ENCODE assay signal across 1 cellular context in the genomic region with DNA sequence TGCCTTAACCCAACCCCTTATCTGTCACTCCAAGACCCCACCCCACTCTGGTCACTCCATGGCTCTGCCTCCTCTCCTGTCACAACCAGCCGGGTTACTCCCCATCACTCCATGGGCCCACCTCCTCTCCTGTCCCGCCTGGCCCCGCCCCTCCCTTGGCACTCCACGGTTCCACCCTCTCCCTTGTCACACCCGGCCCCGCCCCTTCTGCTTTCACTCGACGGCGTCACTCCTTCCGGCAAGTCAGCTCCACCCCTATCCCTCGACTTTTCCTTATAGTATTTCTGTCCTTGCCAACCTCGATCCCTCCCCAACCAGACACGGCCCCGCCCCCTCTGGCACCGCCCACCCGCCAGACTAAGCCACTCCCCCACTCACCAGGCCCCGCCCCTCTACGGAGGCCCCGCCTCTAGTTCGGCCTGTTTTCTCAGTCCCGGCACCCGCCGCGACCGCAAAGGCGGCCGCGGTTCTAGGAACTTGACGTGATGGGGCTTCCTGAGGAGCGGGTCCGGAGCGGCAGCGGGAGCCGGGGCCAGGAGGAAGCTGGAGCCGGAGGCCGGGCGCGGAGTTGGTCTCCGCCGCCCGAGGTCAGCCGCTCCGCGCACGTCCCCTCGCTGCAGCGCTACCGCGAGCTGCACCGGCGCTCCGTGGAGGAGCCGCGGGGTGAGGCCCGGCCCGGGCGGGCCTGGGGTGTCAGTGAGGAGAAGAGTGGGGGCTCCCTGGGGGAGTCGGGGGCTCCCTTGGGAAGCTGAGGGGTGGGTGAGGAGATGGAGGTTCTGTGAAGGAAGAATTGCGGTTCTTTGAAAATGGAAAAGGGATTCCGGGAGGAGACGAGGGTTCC.
TF ChIP-seq lines count a peak whose summit lies in the region.

A gene with protein sequence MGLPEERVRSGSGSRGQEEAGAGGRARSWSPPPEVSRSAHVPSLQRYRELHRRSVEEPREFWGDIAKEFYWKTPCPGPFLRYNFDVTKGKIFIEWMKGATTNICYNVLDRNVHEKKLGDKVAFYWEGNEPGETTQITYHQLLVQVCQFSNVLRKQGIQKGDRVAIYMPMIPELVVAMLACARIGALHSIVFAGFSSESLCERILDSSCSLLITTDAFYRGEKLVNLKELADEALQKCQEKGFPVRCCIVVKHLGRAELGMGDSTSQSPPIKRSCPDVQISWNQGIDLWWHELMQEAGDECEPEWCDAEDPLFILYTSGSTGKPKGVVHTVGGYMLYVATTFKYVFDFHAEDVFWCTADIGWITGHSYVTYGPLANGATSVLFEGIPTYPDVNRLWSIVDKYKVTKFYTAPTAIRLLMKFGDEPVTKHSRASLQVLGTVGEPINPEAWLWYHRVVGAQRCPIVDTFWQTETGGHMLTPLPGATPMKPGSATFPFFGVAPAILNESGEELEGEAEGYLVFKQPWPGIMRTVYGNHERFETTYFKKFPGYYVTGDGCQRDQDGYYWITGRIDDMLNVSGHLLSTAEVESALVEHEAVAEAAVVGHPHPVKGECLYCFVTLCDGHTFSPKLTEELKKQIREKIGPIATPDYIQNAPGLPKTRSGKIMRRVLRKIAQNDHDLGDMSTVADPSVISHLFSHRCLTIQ (plus strand): TSS at position 452 of the 841 bp plus-strand sequence. CDS start 34 bp downstream, at position 486.

TF ChIP-seq in HepG2, 621 proteins besides CTCF, POLR2A, EP300 and RAD21 (continued from another document and continues in another):
- TF ChIP-seq, protein P1, sequence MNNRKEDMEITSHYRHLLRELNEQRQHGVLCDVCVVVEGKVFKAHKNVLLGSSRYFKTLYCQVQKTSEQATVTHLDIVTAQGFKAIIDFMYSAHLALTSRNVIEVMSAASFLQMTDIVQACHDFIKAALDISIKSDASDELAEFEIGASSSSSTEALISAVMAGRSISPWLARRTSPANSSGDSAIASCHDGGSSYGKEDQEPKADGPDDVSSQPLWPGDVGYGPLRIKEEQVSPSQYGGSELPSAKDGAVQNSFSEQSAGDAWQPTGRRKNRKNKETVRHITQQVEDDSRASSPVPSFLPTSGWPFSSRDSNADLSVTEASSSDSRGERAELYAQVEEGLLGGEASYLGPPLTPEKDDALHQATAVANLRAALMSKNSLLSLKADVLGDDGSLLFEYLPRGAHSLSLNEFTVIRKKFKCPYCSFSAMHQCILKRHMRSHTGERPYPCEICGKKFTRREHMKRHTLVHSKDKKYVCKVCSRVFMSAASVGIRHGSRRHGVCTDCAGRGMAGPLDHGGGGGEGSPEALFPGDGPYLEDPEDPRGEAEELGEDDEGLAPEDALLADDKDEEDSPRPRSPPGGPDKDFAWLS (CRISPR knock-in tag; IDR thresholded peaks at IDR 0.05; ENCODE audit: borderline replicate concordance): no peak
- TF ChIP-seq, protein P2, sequence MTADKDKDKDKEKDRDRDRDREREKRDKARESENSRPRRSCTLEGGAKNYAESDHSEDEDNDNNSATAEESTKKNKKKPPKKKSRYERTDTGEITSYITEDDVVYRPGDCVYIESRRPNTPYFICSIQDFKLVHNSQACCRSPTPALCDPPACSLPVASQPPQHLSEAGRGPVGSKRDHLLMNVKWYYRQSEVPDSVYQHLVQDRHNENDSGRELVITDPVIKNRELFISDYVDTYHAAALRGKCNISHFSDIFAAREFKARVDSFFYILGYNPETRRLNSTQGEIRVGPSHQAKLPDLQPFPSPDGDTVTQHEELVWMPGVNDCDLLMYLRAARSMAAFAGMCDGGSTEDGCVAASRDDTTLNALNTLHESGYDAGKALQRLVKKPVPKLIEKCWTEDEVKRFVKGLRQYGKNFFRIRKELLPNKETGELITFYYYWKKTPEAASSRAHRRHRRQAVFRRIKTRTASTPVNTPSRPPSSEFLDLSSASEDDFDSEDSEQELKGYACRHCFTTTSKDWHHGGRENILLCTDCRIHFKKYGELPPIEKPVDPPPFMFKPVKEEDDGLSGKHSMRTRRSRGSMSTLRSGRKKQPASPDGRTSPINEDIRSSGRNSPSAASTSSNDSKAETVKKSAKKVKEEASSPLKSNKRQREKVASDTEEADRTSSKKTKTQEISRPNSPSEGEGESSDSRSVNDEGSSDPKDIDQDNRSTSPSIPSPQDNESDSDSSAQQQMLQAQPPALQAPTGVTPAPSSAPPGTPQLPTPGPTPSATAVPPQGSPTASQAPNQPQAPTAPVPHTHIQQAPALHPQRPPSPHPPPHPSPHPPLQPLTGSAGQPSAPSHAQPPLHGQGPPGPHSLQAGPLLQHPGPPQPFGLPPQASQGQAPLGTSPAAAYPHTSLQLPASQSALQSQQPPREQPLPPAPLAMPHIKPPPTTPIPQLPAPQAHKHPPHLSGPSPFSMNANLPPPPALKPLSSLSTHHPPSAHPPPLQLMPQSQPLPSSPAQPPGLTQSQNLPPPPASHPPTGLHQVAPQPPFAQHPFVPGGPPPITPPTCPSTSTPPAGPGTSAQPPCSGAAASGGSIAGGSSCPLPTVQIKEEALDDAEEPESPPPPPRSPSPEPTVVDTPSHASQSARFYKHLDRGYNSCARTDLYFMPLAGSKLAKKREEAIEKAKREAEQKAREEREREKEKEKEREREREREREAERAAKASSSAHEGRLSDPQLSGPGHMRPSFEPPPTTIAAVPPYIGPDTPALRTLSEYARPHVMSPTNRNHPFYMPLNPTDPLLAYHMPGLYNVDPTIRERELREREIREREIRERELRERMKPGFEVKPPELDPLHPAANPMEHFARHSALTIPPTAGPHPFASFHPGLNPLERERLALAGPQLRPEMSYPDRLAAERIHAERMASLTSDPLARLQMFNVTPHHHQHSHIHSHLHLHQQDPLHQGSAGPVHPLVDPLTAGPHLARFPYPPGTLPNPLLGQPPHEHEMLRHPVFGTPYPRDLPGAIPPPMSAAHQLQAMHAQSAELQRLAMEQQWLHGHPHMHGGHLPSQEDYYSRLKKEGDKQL (CRISPR knock-in tag; IDR thresholded peaks at IDR 0.05; ENCODE audit: low read depth): no peak
- TF ChIP-seq, protein P3, sequence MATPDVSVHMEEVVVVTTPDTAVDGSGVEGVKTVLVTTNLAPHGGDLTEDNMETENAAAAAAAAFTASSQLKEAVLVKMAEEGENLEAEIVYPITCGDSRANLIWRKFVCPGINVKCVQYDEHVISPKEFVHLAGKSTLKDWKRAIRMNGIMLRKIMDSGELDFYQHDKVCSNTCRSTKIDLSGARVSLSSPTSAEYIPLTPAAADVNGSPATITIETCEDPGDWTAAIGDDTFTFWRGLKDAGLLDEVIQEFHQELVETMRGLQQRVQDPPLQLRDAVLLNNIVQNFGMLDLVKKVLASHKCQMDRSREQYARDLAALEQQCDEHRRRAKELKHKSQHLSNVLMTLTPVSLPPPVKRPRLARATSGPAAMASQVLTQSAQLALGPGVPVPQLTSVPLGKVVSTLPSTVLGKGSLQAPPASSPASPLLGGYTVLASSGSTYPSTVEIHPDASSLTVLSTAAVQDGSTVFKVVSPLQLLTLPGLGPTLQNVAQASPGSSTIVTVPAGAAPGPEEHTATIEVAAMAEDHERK (CRISPR knock-in tag; IDR thresholded peaks at IDR 0.05; ENCODE audit: low read depth): no peak
- TF ChIP-seq LCORL (IDR thresholded peaks at IDR 0.05) (no peak), LCORL (CRISPR knock-in tag; IDR thresholded peaks at IDR 0.05) (no peak), POLR2AphosphoS5 (IDR thresholded peaks at IDR 0.05; ENCODE audit: low read depth, low read length) (peak; percentile 85), ZNF781 (CRISPR knock-in tag; IDR thresholded peaks at IDR 0.05; ENCODE audit: borderline replicate concordance, not compliant biosample characterization) (no peak), YY1 (IDR thresholded peaks at IDR 0.05; ENCODE audit: insufficient read depth, insufficient replicate concordance, low read depth, low read length) (peak; percentile 64), CREM (IDR thresholded peaks at IDR 0.05) (peak; percentile 68), CREM (CRISPR knock-in tag; IDR thresholded peaks at IDR 0.05) (no peak), KMT2B (CRISPR knock-in tag; IDR thresholded peaks at IDR 0.05) (peak; percentile 34), FLYWCH1 (CRISPR knock-in tag; IDR thresholded peaks at IDR 0.05) (0 out of 2 replicates have a peak, but pooled peaks have one; percentile 70), SKI (IDR thresholded peaks at IDR 0.05; ENCODE audit: partially characterized antibody) (no peak), SIX4 (CRISPR knock-in tag; IDR thresholded peaks at IDR 0.05) (no peak), GZF1 (CRISPR knock-in tag; IDR thresholded peaks at IDR 0.05) (no peak), MYC (CRISPR knock-in tag; IDR thresholded peaks at IDR 0.05; ENCODE audit: borderline replicate concordance) (peak; percentile 63; the same call in 1 of the 2 replicates)
- TF ChIP-seq, protein P4, sequence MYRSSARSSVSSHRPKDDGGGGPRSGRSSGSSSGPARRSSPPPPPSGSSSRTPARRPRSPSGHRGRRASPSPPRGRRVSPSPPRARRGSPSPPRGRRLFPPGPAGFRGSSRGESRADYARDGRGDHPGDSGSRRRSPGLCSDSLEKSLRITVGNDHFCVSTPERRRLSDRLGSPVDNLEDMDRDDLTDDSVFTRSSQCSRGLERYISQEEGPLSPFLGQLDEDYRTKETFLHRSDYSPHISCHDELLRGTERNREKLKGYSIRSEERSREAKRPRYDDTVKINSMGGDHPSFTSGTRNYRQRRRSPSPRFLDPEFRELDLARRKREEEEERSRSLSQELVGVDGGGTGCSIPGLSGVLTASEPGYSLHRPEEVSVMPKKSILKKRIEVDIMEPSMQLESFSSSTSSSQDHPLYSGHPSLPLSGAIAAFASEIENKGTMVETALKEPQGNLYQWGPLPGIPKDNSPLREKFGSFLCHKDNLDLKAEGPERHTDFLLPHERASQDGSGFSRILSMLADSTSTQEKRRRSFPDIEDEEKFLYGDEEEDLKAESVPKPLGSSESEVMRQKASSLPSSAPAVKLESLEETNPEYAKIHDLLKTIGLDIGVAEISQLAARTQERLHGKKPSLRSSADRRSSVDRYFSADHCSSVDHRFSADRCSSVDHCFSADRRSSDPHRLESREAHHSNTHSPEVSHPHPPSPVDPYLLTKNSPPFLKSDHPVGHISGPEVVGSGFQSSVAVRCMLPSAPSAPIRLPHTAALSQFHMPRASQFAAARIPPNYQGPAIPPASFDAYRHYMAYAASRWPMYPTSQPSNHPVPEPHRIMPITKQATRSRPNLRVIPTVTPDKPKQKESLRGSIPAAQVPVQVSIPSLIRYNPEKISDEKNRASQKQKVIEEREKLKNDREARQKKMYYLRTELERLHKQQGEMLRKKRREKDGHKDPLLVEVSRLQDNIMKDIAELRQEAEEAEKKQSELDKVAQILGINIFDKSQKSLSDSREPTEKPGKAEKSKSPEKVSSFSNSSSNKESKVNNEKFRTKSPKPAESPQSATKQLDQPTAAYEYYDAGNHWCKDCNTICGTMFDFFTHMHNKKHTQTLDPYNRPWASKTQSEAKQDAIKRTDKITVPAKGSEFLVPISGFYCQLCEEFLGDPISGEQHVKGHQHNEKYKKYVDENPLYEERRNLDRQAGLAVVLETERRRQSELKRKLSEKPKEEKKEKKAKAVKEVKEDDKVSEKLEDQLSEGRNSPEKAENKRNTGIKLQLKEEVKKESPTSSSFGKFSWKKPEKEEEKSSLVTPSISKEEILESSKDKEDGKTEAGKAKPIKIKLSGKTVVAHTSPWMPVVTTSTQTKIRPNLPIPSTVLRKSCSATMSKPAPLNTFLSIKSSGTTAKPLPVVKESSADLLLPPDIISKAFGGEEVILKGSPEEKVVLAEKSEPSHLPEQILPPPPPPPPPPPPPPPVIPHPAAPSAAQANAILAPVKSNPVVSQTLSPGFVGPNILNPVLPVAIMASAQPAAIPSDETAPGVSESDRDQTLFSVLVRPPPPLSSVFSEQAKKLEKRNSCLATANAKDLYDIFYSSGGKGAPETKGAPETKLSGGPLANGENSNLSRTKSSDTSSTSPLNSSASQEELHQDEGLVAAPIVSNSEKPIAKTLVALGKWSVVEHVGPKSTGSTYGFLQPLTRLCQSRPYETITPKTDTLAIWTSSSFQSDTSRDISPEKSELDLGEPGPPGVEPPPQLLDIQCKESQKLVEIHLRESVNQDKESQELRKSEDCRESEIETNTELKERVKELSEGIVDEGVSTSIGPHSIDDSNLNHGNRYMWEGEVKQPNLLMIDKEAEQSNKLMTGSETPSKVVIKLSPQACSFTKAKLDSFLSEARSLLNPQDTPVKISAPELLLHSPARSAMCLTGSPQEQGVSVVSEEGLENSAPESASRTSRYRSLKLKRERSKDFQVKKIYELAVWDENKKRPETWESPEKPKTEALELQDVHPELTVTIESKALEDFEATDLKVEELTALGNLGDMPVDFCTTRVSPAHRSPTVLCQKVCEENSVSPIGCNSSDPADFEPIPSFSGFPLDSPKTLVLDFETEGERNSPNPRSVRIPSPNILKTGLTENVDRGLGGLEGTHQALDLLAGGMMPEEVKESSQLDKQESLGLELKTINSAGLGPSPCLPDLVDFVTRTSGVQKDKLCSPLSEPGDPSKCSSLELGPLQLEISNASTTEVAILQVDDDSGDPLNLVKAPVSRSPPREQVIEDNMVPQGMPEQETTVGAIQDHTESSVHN (CRISPR knock-in tag; IDR thresholded peaks at IDR 0.05): 0 out of 2 replicates have a peak, but pooled peaks have one; percentile 15
- TF ChIP-seq, protein P5, sequence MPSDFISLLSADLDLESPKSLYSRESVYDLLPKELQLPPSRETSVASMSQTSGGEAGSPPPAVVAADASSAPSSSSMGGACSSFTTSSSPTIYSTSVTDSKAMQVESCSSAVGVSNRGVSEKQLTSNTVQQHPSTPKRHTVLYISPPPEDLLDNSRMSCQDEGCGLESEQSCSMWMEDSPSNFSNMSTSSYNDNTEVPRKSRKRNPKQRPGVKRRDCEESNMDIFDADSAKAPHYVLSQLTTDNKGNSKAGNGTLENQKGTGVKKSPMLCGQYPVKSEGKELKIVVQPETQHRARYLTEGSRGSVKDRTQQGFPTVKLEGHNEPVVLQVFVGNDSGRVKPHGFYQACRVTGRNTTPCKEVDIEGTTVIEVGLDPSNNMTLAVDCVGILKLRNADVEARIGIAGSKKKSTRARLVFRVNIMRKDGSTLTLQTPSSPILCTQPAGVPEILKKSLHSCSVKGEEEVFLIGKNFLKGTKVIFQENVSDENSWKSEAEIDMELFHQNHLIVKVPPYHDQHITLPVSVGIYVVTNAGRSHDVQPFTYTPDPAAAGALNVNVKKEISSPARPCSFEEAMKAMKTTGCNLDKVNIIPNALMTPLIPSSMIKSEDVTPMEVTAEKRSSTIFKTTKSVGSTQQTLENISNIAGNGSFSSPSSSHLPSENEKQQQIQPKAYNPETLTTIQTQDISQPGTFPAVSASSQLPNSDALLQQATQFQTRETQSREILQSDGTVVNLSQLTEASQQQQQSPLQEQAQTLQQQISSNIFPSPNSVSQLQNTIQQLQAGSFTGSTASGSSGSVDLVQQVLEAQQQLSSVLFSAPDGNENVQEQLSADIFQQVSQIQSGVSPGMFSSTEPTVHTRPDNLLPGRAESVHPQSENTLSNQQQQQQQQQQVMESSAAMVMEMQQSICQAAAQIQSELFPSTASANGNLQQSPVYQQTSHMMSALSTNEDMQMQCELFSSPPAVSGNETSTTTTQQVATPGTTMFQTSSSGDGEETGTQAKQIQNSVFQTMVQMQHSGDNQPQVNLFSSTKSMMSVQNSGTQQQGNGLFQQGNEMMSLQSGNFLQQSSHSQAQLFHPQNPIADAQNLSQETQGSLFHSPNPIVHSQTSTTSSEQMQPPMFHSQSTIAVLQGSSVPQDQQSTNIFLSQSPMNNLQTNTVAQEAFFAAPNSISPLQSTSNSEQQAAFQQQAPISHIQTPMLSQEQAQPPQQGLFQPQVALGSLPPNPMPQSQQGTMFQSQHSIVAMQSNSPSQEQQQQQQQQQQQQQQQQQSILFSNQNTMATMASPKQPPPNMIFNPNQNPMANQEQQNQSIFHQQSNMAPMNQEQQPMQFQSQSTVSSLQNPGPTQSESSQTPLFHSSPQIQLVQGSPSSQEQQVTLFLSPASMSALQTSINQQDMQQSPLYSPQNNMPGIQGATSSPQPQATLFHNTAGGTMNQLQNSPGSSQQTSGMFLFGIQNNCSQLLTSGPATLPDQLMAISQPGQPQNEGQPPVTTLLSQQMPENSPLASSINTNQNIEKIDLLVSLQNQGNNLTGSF (CRISPR knock-in tag; IDR thresholded peaks at IDR 0.05): peak; percentile 77; the same call in 1 of the 2 replicates
